Comparison of ENCODE assay signal across 8 cellular contexts in genomic region chr5:180802325-180803180, GRCh38. TPM values are rescaled to one million over a fixed set of nuclear protein-coding genes. Genes with fewer than 3 reads are reported as not detected.
A peak's percentile ranks its signal among the peaks of the same experiment; 100 is the strongest.
DNase-seq lines count a peak whose midpoint lies in the region; ATAC-seq and TF ChIP-seq lines count a peak whose summit lies in the region.

TSS of gene MGAT1 (minus strand) at chr5:180802806. CDS start at chr5:180792971, 9,835 bp downstream.

- H3K4me1 ChIP-seq in ACC112 (ENCODE audit: control insufficient read depth, insufficient read depth, low read length, unreplicated experiment) (peaks cover 65% of the 10 kb centered on the region), mucosa of descending colon (ENCODE audit: low read depth) (peaks cover 72% of the 10 kb centered on the region)

- H3K9me3 ChIP-seq in mucosa of descending colon: no peaks in the 10 kb centered on the region

- H3K27ac ChIP-seq in ACC112 (ENCODE audit: low read depth, low read length): peak within 1 kb of the TSS; percentile 96

- peak; percentile 19 for ATAC-seq in GM18861 (IDR thresholded peaks at IDR 0.05; ENCODE audit: unreplicated experiment)
- peak; percentile 37 for ATAC-seq in HG03103 (IDR thresholded peaks at IDR 0.05; ENCODE audit: low read depth, unreplicated experiment)
- ATAC-seq in mucosa of descending colon: peak; percentile 92

- peak; percentile 67 for DNase-seq in NOMO-1 treated with DMSO at 0.1 percent for 48 hours (lab: John Stamatoyannopoulos, UW; ENCODE audit: unreplicated experiment)
- peak; percentile 77 for DNase-seq in activated T-cell treated with anti-CD3 and anti-CD28 coated beads for 1 hour (ENCODE audit: low read depth)
- peak; percentile 80 for DNase-seq in epidermal melanocyte (ENCODE audit: insufficient read length, low spot score)
- DNase-seq in mucosa of descending colon: peak; percentile 92 to 93 (median 93)
- DNase-seq in stimulated activated CD8-positive, alpha-beta memory T cell treated with anti-CD3 and anti-CD28 coated beads, Interleukin-4, amount 100 ng/mL, for 24 hours (ENCODE audit: low read depth): peak; percentile 72

- H3K36me3 ChIP-seq in ACC112 (ENCODE audit: insufficient read depth, low read length) (no peaks in the 10 kb centered on the region), mucosa of descending colon (ENCODE audit: low read depth) (no peaks in the 10 kb centered on the region)

- no peaks in the 10 kb centered on the region for H3K27me3 ChIP-seq in ACC112 (ENCODE audit: insufficient read depth, low read length)

- no peak for TF ChIP-seq CTCF in mucosa of descending colon (IDR thresholded peaks at IDR 0.05)

- peaks cover 68% of the 10 kb centered on the region for H3K79me2 ChIP-seq in ACC112 (ENCODE audit: control insufficient read depth, insufficient read depth, low read length, unreplicated experiment)

- peak within 1 kb of the TSS; percentile 97 for H3K4me3 ChIP-seq in ACC112 (ENCODE audit: low read depth, low read length)
- peak within 1 kb of the TSS; percentile 96 for H3K4me3 ChIP-seq in mucosa of descending colon

- H2AFZ ChIP-seq in ACC112 (ENCODE audit: low read length, unreplicated experiment): peak within 1 kb of the TSS; percentile 94

- intact Hi-C loops in mucosa of descending colon (cut with DNase I, micrococcal nuclease): loop anchor here in 1 of 2 donors (10.0 kb wide), 1 partner anchor 62 kb away; the partner anchor contains the start of gene ZFP62

RNA-seq across cellular contexts. Expression of gene MGAT1, which starts in this region (rescaled TPM):
- 100 to 1,000 TPM in 2 of 3 donors, 10 to 100 TPM in 1; 89.8 to 117 (median 104) TPM for total RNA-seq in mucosa of descending colon

Comparison
In these comparisons a context has a peak if more than half of its experiments do, and no peak if none do; other contexts are left out.
1. Peak in every context shown above with its lines: DNase-seq, ATAC-seq, H3K4me3 ChIP-seq and H3K27ac ChIP-seq.
2. ATAC-seq: peak in every context shown above with its lines; median percentile 92 in mucosa of descending colon; 37 in HG03103; 19 in GM18861.